In genomic region chr16:9401173-9401572, GRCh38 we compare ENCODE assay signal across 7 cellular contexts.
"Had no signal": no experiment of that assay in that cellular context is flagged by ENCODE, and none has a peak within 500 bp of the region (broad histone marks: within the 10 kb centered on the region; RNA-seq: fewer than 3 reads in every experiment).

No MANE protein-coding gene starts in this region.

- H3K36me3 ChIP-seq: HAP-1 had no signal

- H3K4me3 ChIP-seq: GM23338, HAP-1 had no signal

- H3K4me1 ChIP-seq: HAP-1 had no signal

- H3K27ac ChIP-seq: HL-60, KMS-11 had no signal

- H3K9ac ChIP-seq: KMS-11 had no signal

- H3K9me3 ChIP-seq: HAP-1 had no signal

- H3K27ac Mint-ChIP-seq: GM23338 had no signal

- H2AFZ ChIP-seq: GM23338 had no signal

- H3K4me3 Mint-ChIP-seq: GM23338 had no signal

- H3K4me2 ChIP-seq: GM23338, KMS-11 had no signal

- ATAC-seq: GM23338, HCT116 had no signal

- DNase-seq: H7, KBM-7 had no signal
